In genomic region chr16:56999409-57000270, GRCh38 we compare ENCODE assay signal across 9 cellular contexts. TPM values are rescaled to one million over a fixed set of nuclear protein-coding genes. Genes with fewer than 3 reads are reported as not detected.
DNase-seq lines count a peak whose midpoint lies in the region; ATAC-seq and TF ChIP-seq lines count a peak whose summit lies in the region.
"Had no signal": no experiment of that assay in that cellular context is flagged by ENCODE, and none has a peak within 500 bp of the region (broad histone marks: within the 10 kb centered on the region; RNA-seq: fewer than 3 reads in every experiment).

No MANE protein-coding gene starts in this region.

- peak overlapping the region; percentile 97 for H3K27ac Mint-ChIP-seq in activated CD4-positive, alpha-beta T cell treated with anti-CD3 and anti-CD28 coated beads, Interleukin-2, amount 10 ng/mL, durations not matched to agents 24 days and 14 days

- H3K27me3 Mint-ChIP-seq in activated CD4-positive, alpha-beta T cell treated with anti-CD3 and anti-CD28 coated beads, Interleukin-2, amount 10 ng/mL, durations not matched to agents 24 days and 14 days, result no peaks in the 10 kb centered on the region

- ATAC-seq in activated CD4-positive, CD25-positive, alpha-beta regulatory T cell treated with anti-CD3 and anti-CD28 coated beads, Interleukin-2, amount 50 U/mL, for 24 hours, result peak; percentile 50 to 53

- no peaks in the 10 kb centered on the region for H3K9me3 Mint-ChIP-seq in activated CD4-positive, alpha-beta T cell treated with anti-CD3 and anti-CD28 coated beads, Interleukin-2, amount 10 ng/mL, durations not matched to agents 24 days and 14 days

- TF ChIP-seq CTCF in right atrium auricular region (IDR thresholded peaks at IDR 0.05) (no peak), WERI-Rb-1 (IDR thresholded peaks at IDR 0.05; ENCODE audit: low read depth, low read length) (no peak)

- H3K4me1 ChIP-seq in right atrium auricular region (peaks cover 0 to 23% of the 10 kb centered on the region in 2 donors), thymus (ENCODE audit: control insufficient read depth, insufficient read depth, low read length) (no peaks in the 10 kb centered on the region)

- peaks cover 53% of the 10 kb centered on the region for H3K36me3 Mint-ChIP-seq in activated CD4-positive, alpha-beta T cell treated with anti-CD3 and anti-CD28 coated beads, Interleukin-2, amount 10 ng/mL, durations not matched to agents 24 days and 14 days (ENCODE audit: low read depth)

- intact Hi-C loops in activated CD4-positive, alpha-beta T cell treated with anti-CD3 and anti-CD28 coated beads, Interleukin-2, amount 10 ng/mL, durations not matched to agents 24 days and 14 days (cut with micrococcal nuclease), result loop anchor here (1.0 kb wide), 3 partner anchors 8 to 42 kb away; no protein-coding TSS in a partner anchor

- H3K4me3 ChIP-seq in right atrium auricular region (no peak overlapping the region), thymus (ENCODE audit: low read length) (no peak overlapping the region), WERI-Rb-1 (ENCODE audit: low read depth, low read length) (no peak overlapping the region)

- H3K9me3 ChIP-seq in right atrium auricular region (no peaks in the 10 kb centered on the region), thymus (ENCODE audit: control insufficient read depth) (no peaks in the 10 kb centered on the region), WERI-Rb-1 (ENCODE audit: severe bottlenecking) (no peaks in the 10 kb centered on the region)

- peak overlapping the region; percentile 75 for H3K4me3 Mint-ChIP-seq in activated CD4-positive, alpha-beta T cell treated with anti-CD3 and anti-CD28 coated beads, Interleukin-2, amount 10 ng/mL, durations not matched to agents 24 days and 14 days

- DNase-seq in activated CD4-positive, CD25-positive, alpha-beta regulatory T cell (lab: John Stamatoyannopoulos, UW), result no peak
- DNase-seq in activated CD4-positive, alpha-beta T cell treated with anti-CD3 and anti-CD28 coated beads, Interleukin-2, amount 10 ng/mL, durations not matched to agents 24 days and 14 days, result peak; percentile 78
- no peak for DNase-seq in right atrium auricular region (ENCODE audit: low spot score)
- DNase-seq in NOMO-1 (lab: John Stamatoyannopoulos, UW; ENCODE audit: unreplicated experiment in 2 of 2), result no peak
- no peak for DNase-seq in HuH-7.5 (ENCODE audit: low spot score)
- DNase-seq in WERI-Rb-1, result no peak
- DNase-seq: caudate nucleus had no signal

- 95% methylated on average over 11 of the region's 11 CpGs for WGBS in thymus

- H3K36me3 ChIP-seq in right atrium auricular region (no peaks in the 10 kb centered on the region), thymus (ENCODE audit: control insufficient read depth, insufficient read depth) (no peaks in the 10 kb centered on the region), WERI-Rb-1 (no peaks in the 10 kb centered on the region)

- peak overlapping the region; percentile 82 to 85 for H3K27ac ChIP-seq in right atrium auricular region
- peak overlapping the region; percentile 74 for H3K27ac ChIP-seq in thymus (ENCODE audit: low read depth)
- no peak overlapping the region for H3K27ac ChIP-seq in WERI-Rb-1

- peaks cover 75% of the 10 kb centered on the region for H3K4me1 Mint-ChIP-seq in activated CD4-positive, alpha-beta T cell treated with anti-CD3 and anti-CD28 coated beads, Interleukin-2, amount 10 ng/mL, durations not matched to agents 24 days and 14 days

- no peaks in the 10 kb centered on the region for H3K27me3 ChIP-seq in right atrium auricular region
- no peaks in the 10 kb centered on the region for H3K27me3 ChIP-seq in thymus (ENCODE audit: control insufficient read depth, insufficient read depth)
- no peaks in the 10 kb centered on the region for H3K27me3 ChIP-seq in WERI-Rb-1 (ENCODE audit: insufficient read depth, low read depth, severe bottlenecking)

RNA-seq across cellular contexts. Expression of gene NLRC5, which starts 10.3 kb away (rescaled TPM):
- total RNA-seq in activated CD4-positive, alpha-beta T cell treated with anti-CD3 and anti-CD28 coated beads, Interleukin-2, amount 10 ng/mL, durations not matched to agents 24 days and 14 days, result 208 and 214 TPM in 2 replicates
- total RNA-seq in right atrium auricular region, result 1 to 10 TPM; 8.0 to 9.7 TPM
- 63.9 TPM for polyA plus RNA-seq in thymus

RNA-seq across cellular contexts. Expression of gene CETP, which starts 37.9 kb away (rescaled TPM):
- not detected in 2 replicates for total RNA-seq in activated CD4-positive, alpha-beta T cell treated with anti-CD3 and anti-CD28 coated beads, Interleukin-2, amount 10 ng/mL, durations not matched to agents 24 days and 14 days
- total RNA-seq in right atrium auricular region, result not detected
- polyA plus RNA-seq in thymus, result 1.8 TPM

Comparison
In these comparisons a context has a peak if more than half of its experiments do, and no peak if none do; other contexts are left out.
1. RNA of gene NLRC5, which starts 10.3 kb away (total RNA-seq): 208 to 214 TPM in activated CD4-positive, alpha-beta T cell treated with anti-CD3 and anti-CD28 coated beads, Interleukin-2, amount 10 ng/mL, durations not matched to agents 24 days and 14 days; 8.0 to 9.7 TPM in right atrium auricular region; every median in the first group is over 10 times any median in the second.